ENCODE assay signal across 8 cellular contexts in the genomic region with DNA sequence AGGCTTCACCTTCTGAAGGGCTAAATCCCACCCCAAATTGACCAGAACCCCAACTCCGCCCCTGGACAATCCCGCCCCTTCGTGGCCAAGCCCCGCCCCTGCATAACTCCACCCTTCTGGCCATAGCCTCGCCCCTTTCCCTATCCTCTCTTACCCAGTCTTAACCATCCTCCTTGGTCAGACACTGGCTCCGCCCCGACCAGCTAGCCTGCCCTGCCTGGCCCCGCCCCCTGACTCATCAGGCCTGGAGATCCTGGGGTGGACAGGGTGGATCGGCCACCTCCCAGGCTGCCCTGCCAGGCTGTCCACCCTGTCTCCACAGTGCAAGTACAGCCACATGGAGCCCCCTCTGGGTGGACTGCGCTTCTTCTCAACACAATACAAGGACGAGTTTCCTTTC. TPM values are rescaled to one million over a fixed set of nuclear protein-coding genes. Genes with fewer than 3 reads are reported as not detected.
A peak's percentile ranks its signal among the peaks of the same experiment; 100 is the strongest.
DNase-seq lines count a peak whose midpoint lies in the region; ATAC-seq and TF ChIP-seq lines count a peak whose summit lies in the region.

No MANE protein-coding gene starts in this region.

- no peak for TF ChIP-seq CTCF in fibroblast of pulmonary artery (IDR thresholded peaks at IDR 0.05; ENCODE audit: low read length, missing control alignments)

- ATAC-seq in HG02623 (IDR thresholded peaks at IDR 0.05; ENCODE audit: unreplicated experiment), result no peak
- ATAC-seq in HG03521 (IDR thresholded peaks at IDR 0.05; ENCODE audit: unreplicated experiment), result no peak

- H3K4me3 ChIP-seq in fibroblast of pulmonary artery (replicated peaks; ENCODE audit: low read depth, low read length), result no peak overlapping the region

- peak; percentile 45 for DNase-seq in stimulated activated CD4-positive, alpha-beta T cell treated with anti-CD3 and anti-CD28 coated beads, Interleukin-15, amount 100 ng/mL, for 24 hours
- DNase-seq in stimulated activated CD4-positive, alpha-beta T cell treated with anti-CD3 and anti-CD28 coated beads, Interleukin-4, amount 100 ng/mL, for 4 hours, result no peak
- peak; percentile 85 for DNase-seq in SK-MEL-5 (ENCODE audit: low read depth, low spot score)
- DNase-seq in fibroblast of pulmonary artery (ENCODE audit: low read depth), result peak; percentile 82
- peak; percentile 79 for DNase-seq in renal cortical epithelial cell (ENCODE audit: low read depth)
- no peak for DNase-seq in middle frontal gyrus (ENCODE audit: extremely low spot score, low spot score)

- in situ Hi-C loops in SK-MEL-5 (cut with HindIII; ENCODE audit: low pct_unique_long_range_greater_than_20kb, low sequenced_read_pairs), result no loop called here

RNA-seq across cellular contexts. Expression of a gene that starts 8.0 kb away (rescaled TPM):
- total RNA-seq in SK-MEL-5 (2014; rRNA removed; shearing (Covaris generic)), result 17.7 and 18.7 TPM in 2 replicates
- polyA plus RNA-seq in SK-MEL-5 (2015; cell fraction: cytosol; rRNA removed), result 36.9 and 39.7 TPM in 2 replicates
- 16.2 and 16.9 TPM in 2 replicates for polyA plus RNA-seq in SK-MEL-5 (2015; cell fraction: nucleus; rRNA removed)
- total RNA-seq in renal cortical epithelial cell, result 10.9 and 27.1 TPM in 2 replicates

RNA-seq across cellular contexts. Expression of a gene that starts 14.5 kb away (rescaled TPM):
- total RNA-seq in SK-MEL-5 (2014; rRNA removed; shearing (Covaris generic)), result 9.5 and 10.0 TPM in 2 replicates
- 40.5 and 52.4 TPM in 2 replicates for polyA plus RNA-seq in SK-MEL-5 (2015; cell fraction: cytosol; rRNA removed)
- 77.0 and 83.8 TPM in 2 replicates for polyA plus RNA-seq in SK-MEL-5 (2015; cell fraction: nucleus; rRNA removed)
- 3.1 and 5.7 TPM in 2 replicates for total RNA-seq in renal cortical epithelial cell

RNA-seq across cellular contexts. Expression of a gene that starts 19.0 kb away (rescaled TPM):
- total RNA-seq in SK-MEL-5 (2014; rRNA removed; shearing (Covaris generic)), result 1.1 and 1.2 TPM in 2 replicates
- polyA plus RNA-seq in SK-MEL-5 (2015; cell fraction: cytosol; rRNA removed), result 2.2 and 7.6 TPM in 2 replicates
- polyA plus RNA-seq in SK-MEL-5 (2015; cell fraction: nucleus; rRNA removed), result 1.9 and 8.5 TPM in 2 replicates
- 5.2 and 6.9 TPM in 2 replicates for total RNA-seq in renal cortical epithelial cell

RNA-seq across cellular contexts. Expression of a gene that starts 27.6 kb away (rescaled TPM):
- total RNA-seq in SK-MEL-5 (2014; rRNA removed; shearing (Covaris generic)), result 35.9 and 40.0 TPM in 2 replicates
- 56.2 and 57.9 TPM in 2 replicates for polyA plus RNA-seq in SK-MEL-5 (2015; cell fraction: cytosol; rRNA removed)
- 65.4 and 69.3 TPM in 2 replicates for polyA plus RNA-seq in SK-MEL-5 (2015; cell fraction: nucleus; rRNA removed)
- 79.7 and 149 TPM in 2 replicates for total RNA-seq in renal cortical epithelial cell

Comparison
In these comparisons a context has a peak if more than half of its experiments do, and no peak if none do; other contexts are left out.
1. DNase-seq: peak in stimulated activated CD4-positive, alpha-beta T cell treated with anti-CD3 and anti-CD28 coated beads, Interleukin-15, amount 100 ng/mL, for 24 hours (single experiment), SK-MEL-5 (single experiment), fibroblast of pulmonary artery (single experiment) and renal cortical epithelial cell (single experiment); none in stimulated activated CD4-positive, alpha-beta T cell treated with anti-CD3 and anti-CD28 coated beads, Interleukin-4, amount 100 ng/mL, for 4 hours (0 of 2) and middle frontal gyrus (single experiment).